Comparison of ENCODE assay signal across 8 cellular contexts in genomic region chr14:77375973-77376372, GRCh38. TPM values are rescaled to one million over a fixed set of nuclear protein-coding genes. Genes with fewer than 3 reads are reported as not detected.
DNase-seq lines count a peak whose midpoint lies in the region; ATAC-seq and TF ChIP-seq lines count a peak whose summit lies in the region.

No MANE protein-coding gene starts in this region.

- H3K4me1 ChIP-seq in liver (ENCODE audit: control insufficient read depth in 4 of 4, insufficient read depth in 4 of 4, low read length in 3 of 4) (peaks cover 0 to 14% (median 13%) of the 10 kb centered on the region in 4 donors), tibial nerve (peaks cover 0 to 27% (median 0%) of the 10 kb centered on the region in 4 donors)

- H3K9me3 Mint-ChIP-seq in activated T-cell treated with anti-CD3 and anti-CD28 coated beads, Interleukin-2, amount 50 U/mL, for 72 hours = peaks cover 0 to 2% of the 10 kb centered on the region in 2 donors
- peaks cover 6% of the 10 kb centered on the region for H3K9me3 Mint-ChIP-seq in activated naive CD8-positive, alpha-beta T cell treated with anti-CD3 and anti-CD28 coated beads for 36 hours

- 52% methylated on average over 7 of the region's 7 CpGs for WGBS in liver
- WGBS in tibial nerve, 2 donors = 27 to 32% methylated on average over 7 of the region's 7 CpGs

- H3K4me3 ChIP-seq in liver (ENCODE audit: low read depth in 1 of 3, low read length in 3 of 3) (peak overlapping the region in 2 of 3 donors; percentile 62 to 93), tibial nerve (peak overlapping the region; percentile 58 to 89 (median 80))

- peaks cover 3 to 12% of the 10 kb centered on the region in 2 donors for H3K36me3 Mint-ChIP-seq in activated T-cell treated with anti-CD3 and anti-CD28 coated beads, Interleukin-2, amount 50 U/mL, for 72 hours (ENCODE audit: insufficient read depth in 2 of 2)
- peaks cover 34% of the 10 kb centered on the region for H3K36me3 Mint-ChIP-seq in activated naive CD8-positive, alpha-beta T cell treated with anti-CD3 and anti-CD28 coated beads for 36 hours

- TF ChIP-seq RAD21 in liver (IDR thresholded peaks at IDR 0.05) = no peak

- no peaks in the 10 kb centered on the region for H3K27me3 ChIP-seq in liver (ENCODE audit: control insufficient read depth in 4 of 4, insufficient read depth in 4 of 4, low read length in 3 of 4)
- no peaks in the 10 kb centered on the region for H3K27me3 ChIP-seq in tibial nerve

- H3K36me3 ChIP-seq in liver (ENCODE audit: control insufficient read depth in 4 of 4, insufficient read depth in 3 of 4, low read depth in 1 of 4, low read length in 3 of 4) (no peaks in the 10 kb centered on the region), tibial nerve (no peaks in the 10 kb centered on the region)

- H3K4me3 Mint-ChIP-seq in activated T-cell treated with anti-CD3 and anti-CD28 coated beads, Interleukin-2, amount 50 U/mL, for 72 hours = no peak overlapping the region
- peak overlapping the region; percentile 93 for H3K4me3 Mint-ChIP-seq in activated naive CD8-positive, alpha-beta T cell treated with anti-CD3 and anti-CD28 coated beads for 36 hours

- H3K9ac ChIP-seq in liver (ENCODE audit: low read depth in 1 of 2, low read length in 2 of 2) = peak overlapping the region; percentile 11 to 57

- DNase-seq in activated T-cell treated with anti-CD3 and anti-CD28 coated beads, Interleukin-2, amount 50 U/mL, for 72 hours = no peak
- DNase-seq in activated T-cell treated with anti-CD3 and anti-CD28 coated beads for 4 hours = no peak
- DNase-seq in activated naive CD8-positive, alpha-beta T cell treated with anti-CD3 and anti-CD28 coated beads for 36 hours = no peak
- DNase-seq in tibial nerve (ENCODE audit: low spot score in 2 of 2) = no peak
- DNase-seq in NOMO-1 (lab: John Stamatoyannopoulos, UW; ENCODE audit: unreplicated experiment in 2 of 2) = no peak
- no peak for DNase-seq in NCI-H510A treated with DMSO at 0.1 percent for 48 hours (lab: John Stamatoyannopoulos, UW)
- DNase-seq in NCI-H1417 treated with DMSO at 0.1 percent for 48 hours (lab: John Stamatoyannopoulos, UW) = no peak

- TF ChIP-seq EP300 in tibial nerve (IDR thresholded peaks at IDR 0.05) = no peak

- TF ChIP-seq CTCF in liver (IDR thresholded peaks at IDR 0.05; ENCODE audit: low read depth, low read length, missing input control) (no peak), tibial nerve (IDR thresholded peaks at IDR 0.05) (no peak)

- ATAC-seq in activated T-cell treated with anti-CD3 and anti-CD28 coated beads, Interleukin-2, amount 50 U/mL, for 72 hours (replicated peaks in 1 of 2) = no peak

- H3K4me1 Mint-ChIP-seq in activated T-cell treated with anti-CD3 and anti-CD28 coated beads, Interleukin-2, amount 50 U/mL, for 72 hours (ENCODE audit: low read depth) = peaks cover 47% of the 10 kb centered on the region
- H3K4me1 Mint-ChIP-seq in activated naive CD8-positive, alpha-beta T cell treated with anti-CD3 and anti-CD28 coated beads for 36 hours = peaks cover 41% of the 10 kb centered on the region

- H3K27me3 Mint-ChIP-seq in activated T-cell treated with anti-CD3 and anti-CD28 coated beads, Interleukin-2, amount 50 U/mL, for 72 hours (ENCODE audit: low read depth) = no peaks in the 10 kb centered on the region
- no peaks in the 10 kb centered on the region for H3K27me3 Mint-ChIP-seq in activated naive CD8-positive, alpha-beta T cell treated with anti-CD3 and anti-CD28 coated beads for 36 hours

- H3K27ac ChIP-seq in liver (ENCODE audit: low read depth in 1 of 2, low read length in 2 of 2) (no peak overlapping the region), tibial nerve (peak overlapping the region in 2 of 4 donors; percentile 85 to 87)

- H3K27ac Mint-ChIP-seq in activated T-cell treated with anti-CD3 and anti-CD28 coated beads, Interleukin-2, amount 50 U/mL, for 72 hours = peak overlapping the region; percentile 89
- peak overlapping the region; percentile 92 for H3K27ac Mint-ChIP-seq in activated naive CD8-positive, alpha-beta T cell treated with anti-CD3 and anti-CD28 coated beads for 36 hours

- no peak for TF ChIP-seq POLR2A in tibial nerve (IDR thresholded peaks at IDR 0.05)

- H3K9me3 ChIP-seq in liver (ENCODE audit: control insufficient read depth in 4 of 4, low read length in 3 of 4) = no peaks in the 10 kb centered on the region
- no peaks in the 10 kb centered on the region for H3K9me3 ChIP-seq in tibial nerve

TF ChIP-seq in liver, 16 proteins besides CTCF, POLR2A, EP300 and RAD21 (continues in another document):
- no peak for TF ChIP-seq RXRA (IDR thresholded peaks at IDR 0.05)
- no peak for TF ChIP-seq REST (IDR thresholded peaks at IDR 0.05)
- no peak for TF ChIP-seq MAX (IDR thresholded peaks at IDR 0.05)
- no peak for TF ChIP-seq EGR1 (IDR thresholded peaks at IDR 0.05; ENCODE audit: low read depth in 2 of 2)
- no peak for TF ChIP-seq HNF4G (IDR thresholded peaks at IDR 0.05)
- TF ChIP-seq FOXA1 (IDR thresholded peaks at IDR 0.05) = no peak
- TF ChIP-seq ZBTB33 (IDR thresholded peaks at IDR 0.05) = no peak
- TF ChIP-seq TAF1 (conservative IDR thresholded peaks at IDR 0.05) = no peak

RNA-seq across cellular contexts. Expression of gene TMED8, which starts 0.9 kb away (rescaled TPM):
- 10 to 100 TPM; 27.5 to 36.1 TPM for total RNA-seq in activated T-cell treated with anti-CD3 and anti-CD28 coated beads, Interleukin-2, amount 50 U/mL, for 72 hours
- 10 to 100 TPM; 25.0 to 26.0 TPM for total RNA-seq in activated naive CD8-positive, alpha-beta T cell treated with anti-CD3 and anti-CD28 coated beads for 36 hours
- total RNA-seq in liver (1 to 10 TPM; 6.9 TPM), tibial nerve (10 to 100 TPM; 11.7 to 14.0 (median 12.4) TPM)
- polyA plus RNA-seq in liver = 1 to 10 TPM; 1.3 to 1.6 TPM

RNA-seq across cellular contexts. Expression of gene SAMD15, which starts 1.2 kb away (rescaled TPM):
- total RNA-seq in activated T-cell treated with anti-CD3 and anti-CD28 coated beads, Interleukin-2, amount 50 U/mL, for 72 hours = under 1 TPM; 0.19 to 0.76 TPM
- total RNA-seq in activated naive CD8-positive, alpha-beta T cell treated with anti-CD3 and anti-CD28 coated beads for 36 hours = under 1 TPM; 0.34 to 0.45 TPM
- under 1 TPM; 0.19 to 0.50 TPM for total RNA-seq in liver
- polyA plus RNA-seq in liver = under 1 TPM in 1 of 2 donors, not detected in 1; 0.10 TPM
- 1 to 10 TPM in 3 of 4 donors, not detected in 1; 1.1 to 3.1 (median 1.5) TPM for total RNA-seq in tibial nerve

RNA-seq across cellular contexts. Expression of gene NOXRED1, which starts 47.4 kb away (rescaled TPM):
- 1 to 10 TPM; 1.2 to 1.7 TPM for total RNA-seq in activated T-cell treated with anti-CD3 and anti-CD28 coated beads, Interleukin-2, amount 50 U/mL, for 72 hours
- total RNA-seq in activated naive CD8-positive, alpha-beta T cell treated with anti-CD3 and anti-CD28 coated beads for 36 hours = under 1 TPM; 0.26 to 0.33 TPM
- total RNA-seq in liver = under 1 TPM; 0.19 to 0.50 TPM
- polyA plus RNA-seq in liver = under 1 TPM; 0.06 to 0.42 TPM
- total RNA-seq in tibial nerve = 1 to 10 TPM in 1 of 4 donors, not detected in 3; 9.0 TPM

RNA-seq across cellular contexts. Expression of gene GSTZ1, which starts 55.1 kb away (rescaled TPM):
- total RNA-seq in activated T-cell treated with anti-CD3 and anti-CD28 coated beads, Interleukin-2, amount 50 U/mL, for 72 hours = 10 to 100 TPM; 27.0 to 33.2 TPM
- 10 to 100 TPM; 20.2 to 22.3 TPM for total RNA-seq in activated naive CD8-positive, alpha-beta T cell treated with anti-CD3 and anti-CD28 coated beads for 36 hours
- total RNA-seq in liver = 100 to 1,000 TPM in 1 of 2 donors, 10 to 100 TPM in 1; 14.9 to 183 TPM
- 10 to 100 TPM; 52.0 to 70.4 TPM for polyA plus RNA-seq in liver
- 10 to 100 TPM in 3 of 4 donors, 1 to 10 TPM in 1; 9.4 to 24.7 (median 14.6) TPM for total RNA-seq in tibial nerve

RNA-seq across cellular contexts. Expression of gene POMT2, which starts 55.3 kb away (rescaled TPM):
- total RNA-seq in activated T-cell treated with anti-CD3 and anti-CD28 coated beads, Interleukin-2, amount 50 U/mL, for 72 hours = 10 to 100 TPM; 14.7 to 18.1 TPM
- total RNA-seq in activated naive CD8-positive, alpha-beta T cell treated with anti-CD3 and anti-CD28 coated beads for 36 hours = 10 to 100 TPM; 14.2 to 18.1 TPM
- total RNA-seq in liver (10 to 100 TPM in 1 of 2 donors, 1 to 10 TPM in 1; 5.3 to 13.1 TPM), tibial nerve (10 to 100 TPM; 23.9 to 38.7 (median 28.9) TPM)
- polyA plus RNA-seq in liver = 1 to 10 TPM; 4.8 to 5.2 TPM
